In the genomic region with DNA sequence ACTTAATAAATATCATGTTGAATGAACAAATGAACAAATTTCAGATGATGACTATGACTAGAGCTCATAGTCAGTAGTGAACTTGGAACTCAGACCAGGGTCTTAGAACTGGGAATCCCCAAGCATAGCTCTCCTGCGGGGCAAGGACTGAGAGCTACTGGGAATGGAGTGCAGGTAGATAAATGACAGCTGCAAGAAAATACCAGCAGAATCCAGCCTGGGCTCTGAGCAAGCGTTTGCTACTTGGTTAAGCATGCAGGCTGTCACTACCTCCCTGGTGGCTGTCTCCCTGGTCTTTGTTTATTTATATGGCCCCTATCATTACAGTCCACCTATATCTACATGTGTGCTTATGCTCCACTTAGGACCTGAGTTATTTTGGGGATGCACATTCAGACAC, we compare ENCODE assay signal across 8 cellular contexts.
"Had no signal": no experiment of that assay in that cellular context is flagged by ENCODE, and none has a peak within 500 bp of the region (broad histone marks: within the 10 kb centered on the region; RNA-seq: fewer than 3 reads in every experiment).

No MANE protein-coding gene starts in this region.

- H3K36me3 Mint-ChIP-seq: IgD-negative memory B cell had no signal

- H3K4me3 Mint-ChIP-seq: HFFc6, IgD-negative memory B cell had no signal

- H3K9me3 ChIP-seq: HAP-1 had no signal

- DNase-seq: GM23248, GOT3, H7, HFFc6 had no signal

- H3K27ac Mint-ChIP-seq: HFFc6, IgD-negative memory B cell had no signal

- ATAC-seq: HCT116, HepG2 had no signal
